In the genomic region with DNA sequence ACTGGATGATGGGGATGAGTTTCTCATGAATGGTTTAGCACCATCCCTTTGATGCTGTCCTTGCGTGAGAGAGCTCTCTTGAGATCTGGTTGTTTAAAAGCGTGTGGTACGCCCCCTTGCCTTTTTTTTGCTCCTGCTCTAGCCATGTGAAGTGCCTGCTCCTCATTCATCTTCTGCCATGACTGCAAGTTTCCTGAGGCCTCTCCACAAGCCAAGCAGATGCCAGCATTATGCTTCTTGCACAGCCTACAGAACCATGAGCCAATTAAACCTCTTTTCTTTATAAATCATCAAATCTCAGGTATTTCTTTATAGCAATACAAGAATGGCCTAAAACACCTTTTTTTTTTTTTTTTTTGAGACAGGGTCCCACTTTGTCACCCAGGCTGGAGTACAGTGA, we compare ENCODE assay signal across 8 cellular contexts.
"Had no signal": no experiment of that assay in that cellular context is flagged by ENCODE, and none has a peak within 500 bp of the region (broad histone marks: within the 10 kb centered on the region; RNA-seq: fewer than 3 reads in every experiment).

No MANE protein-coding gene starts in this region.

- FAIRE-seq: HepG2, HTR-8/SVneo had no signal

- H3K27me3 Mint-ChIP-seq: IgD-negative memory B cell had no signal

- H3K4me2 ChIP-seq: KMS-11 had no signal

- H3K9ac ChIP-seq: KMS-11 had no signal

- H3K27ac Mint-ChIP-seq: IgD-negative memory B cell had no signal

- H3K4me3 Mint-ChIP-seq: IgD-negative memory B cell had no signal

- H3K27ac ChIP-seq: HL-60, KMS-11 had no signal

- ATAC-seq: HepG2 had no signal

- DNase-seq: IMR-90, KBM-7, KG1 had no signal
